ENCODE assay signal across 1 cellular context in genomic region chr2:219447242-219448098, GRCh38.
TF ChIP-seq lines count a peak whose summit lies in the region.

No MANE protein-coding gene starts in this region.

TF ChIP-seq in HepG2, 621 proteins besides CTCF, POLR2A, EP300 and RAD21:
- TF ChIP-seq ZNF800 (CRISPR knock-in tag; IDR thresholded peaks at IDR 0.05) (0 out of 2 replicates have a peak, but pooled peaks have one; percentile 20), TEAD3 (CRISPR knock-in tag; optimal IDR thresholded peaks at IDR 0.05; ENCODE audit: borderline replicate concordance) (no peak)
